ENCODE assay signal across 25 cellular contexts in genomic region chr15:89649013-89649625, GRCh38. TPM values are rescaled to one million over a fixed set of nuclear protein-coding genes. Genes with fewer than 3 reads are reported as not detected.
DNase-seq lines count a peak whose midpoint lies in the region; ATAC-seq, FAIRE-seq and TF ChIP-seq lines count a peak whose summit lies in the region.
"Had no signal": no experiment of that assay in that cellular context is flagged by ENCODE, and none has a peak within 500 bp of the region (broad histone marks: within the 10 kb centered on the region; RNA-seq: fewer than 3 reads in every experiment).

No MANE protein-coding gene starts in this region.

- TF ChIP-seq POLR2A in sigmoid colon (IDR thresholded peaks at IDR 0.05) = no peak

- no peaks in the 10 kb centered on the region for H3K9me2 ChIP-seq in Karpas-422 (replicated peaks; ENCODE audit: insufficient read depth, low read length)
- H3K9me2 ChIP-seq: SK-N-SH had no signal

- TF ChIP-seq EP300 in sigmoid colon (IDR thresholded peaks at IDR 0.05) = no peak

- no peaks in the 10 kb centered on the region for H3K9me3 Mint-ChIP-seq in stimulated activated naive CD8-positive, alpha-beta T cell treated with anti-CD3 and anti-CD28 coated beads, Interleukin-15, amount 100 ng/mL, for 72 hours
- no peaks in the 10 kb centered on the region for H3K9me3 Mint-ChIP-seq in nephron progenitor cell
- H3K9me3 Mint-ChIP-seq: CD4-positive, alpha-beta memory T cell had no signal

- H3K4me3 ChIP-seq in kidney (ENCODE audit: low read length in 2 of 2) (no peak overlapping the region), sigmoid colon (no peak overlapping the region), Karpas-422 (ENCODE audit: low read length) (no peak overlapping the region)

- H2AFZ ChIP-seq in Karpas-422 (ENCODE audit: low read length) = no peak overlapping the region

- H3K27me3 Mint-ChIP-seq in stimulated activated naive CD8-positive, alpha-beta T cell treated with anti-CD3 and anti-CD28 coated beads, Interleukin-15, amount 100 ng/mL, for 72 hours = peaks cover 32% of the 10 kb centered on the region
- H3K27me3 Mint-ChIP-seq in nephron progenitor cell (ENCODE audit: low read depth, poor library complexity) = peaks cover 5% of the 10 kb centered on the region

- H3K27ac Mint-ChIP-seq in stimulated activated naive CD8-positive, alpha-beta T cell treated with anti-CD3 and anti-CD28 coated beads, Interleukin-15, amount 100 ng/mL, for 72 hours = peak overlapping the region in 1 of 2 donors; percentile 67
- H3K27ac Mint-ChIP-seq in nephron progenitor cell = no peak overlapping the region
- H3K27ac Mint-ChIP-seq: CD4-positive, alpha-beta memory T cell had no signal

- no peak for TF ChIP-seq CTCF in kidney (IDR thresholded peaks at IDR 0.05; ENCODE audit: borderline replicate concordance, extremely low read depth, insufficient read depth)
- TF ChIP-seq CTCF in sigmoid colon (IDR thresholded peaks at IDR 0.05) = no peak
- no peak for TF ChIP-seq CTCF in nephron progenitor cell (IDR thresholded peaks at IDR 0.05)

- intact Hi-C loops in kidney (cut with DNase I) (no loop called here), sigmoid colon (cut with DNase I) (no loop called here)

- ATAC-seq in stimulated activated naive CD8-positive, alpha-beta T cell treated with anti-CD3 and anti-CD28 coated beads, Interleukin-15, amount 100 ng/mL, for 72 hours = peak; percentile 22
- no peak for ATAC-seq in stimulated activated naive CD8-positive, alpha-beta T cell treated with anti-CD3 and anti-CD28 coated beads, Interleukin-15, Interleukin-2, amounts not matched to agents 100 U/mL and 50 U/mL, for 24 hours

- H3K36me3 ChIP-seq in kidney (ENCODE audit: control insufficient read depth in 1 of 2, insufficient read depth in 2 of 2, low read length in 2 of 2) = no peaks in the 10 kb centered on the region
- peaks cover 0 to 8% (median 0%) of the 10 kb centered on the region in 4 donors for H3K36me3 ChIP-seq in sigmoid colon
- H3K36me3 ChIP-seq in Karpas-422 (ENCODE audit: insufficient read depth, low read length) = no peaks in the 10 kb centered on the region

- no peak overlapping the region for H3K4me3 Mint-ChIP-seq in stimulated activated naive CD8-positive, alpha-beta T cell treated with anti-CD3 and anti-CD28 coated beads, Interleukin-15, amount 100 ng/mL, for 72 hours
- no peak overlapping the region for H3K4me3 Mint-ChIP-seq in nephron progenitor cell
- H3K4me3 Mint-ChIP-seq: CD4-positive, alpha-beta memory T cell had no signal

- H3K9me3 ChIP-seq in kidney (ENCODE audit: control insufficient read depth in 1 of 2, low read length in 2 of 2) = no peaks in the 10 kb centered on the region
- H3K9me3 ChIP-seq in sigmoid colon = no peaks in the 10 kb centered on the region
- H3K9me3 ChIP-seq in Karpas-422 (ENCODE audit: low read length) = no peaks in the 10 kb centered on the region
- H3K9me3 ChIP-seq: SK-N-SH had no signal

- no peak for DNase-seq in stimulated activated naive CD8-positive, alpha-beta T cell treated with anti-CD3 and anti-CD28 coated beads, Interleukin-15, amount 100 ng/mL, for 72 hours
- no peak for DNase-seq in stimulated activated naive CD8-positive, alpha-beta T cell treated with anti-CD3 and anti-CD28 coated beads, Interleukin-15, Interleukin-2, amounts not matched to agents 100 U/mL and 50 U/mL, for 24 hours
- DNase-seq in kidney (peak; percentile 70), sigmoid colon (peak; percentile 55), Karpas-422 (no peak), nephron progenitor cell (no peak), NCI-H1930 (lab: John Stamatoyannopoulos, UW) (no peak)
- DNase-seq: C1 segment of cervical spinal cord; CD4-positive, alpha-beta memory T cell; COR-L47; DMS53; Kasumi-1; MV-4-11; NCI-H1105; NCI-H1436 treated with DMSO at 0.1 percent for 48 hours; NCI-H2029; NCI-H2227 treated with DMSO at 0.1 percent for 48 hours; NCI-H526 treated with DMSO at 0.1 percent for 48 hours; SIG-M5 had no signal

- 95 to 97% methylated on average over 37 of the region's 37 CpGs for WGBS in sigmoid colon, 2 donors

- H3K27ac ChIP-seq in kidney (ENCODE audit: low read depth in 2 of 2, low read length in 2 of 2) (no peak overlapping the region), sigmoid colon (no peak overlapping the region), Karpas-422 (ENCODE audit: low read length) (no peak overlapping the region)
- H3K27ac ChIP-seq: RWPE1 had no signal

- H3K4me1 ChIP-seq in kidney (ENCODE audit: control insufficient read depth in 1 of 2, insufficient read depth in 1 of 2, low read depth in 1 of 2, low read length in 2 of 2) (peaks cover 0 to 2% of the 10 kb centered on the region in 2 donors), sigmoid colon (peaks cover 0 to 9% (median 2%) of the 10 kb centered on the region in 4 donors), Karpas-422 (ENCODE audit: low read length) (no peaks in the 10 kb centered on the region)

- H3K4me2 ChIP-seq in Karpas-422 (ENCODE audit: low read depth, low read length, poor library complexity, severe bottlenecking) = no peak overlapping the region
- H3K4me2 ChIP-seq: SK-N-SH had no signal

- FAIRE-seq in kidney (lab: Jason Lieb, UNC) = no peak
- FAIRE-seq: GM18507, H54 had no signal

- H3K9ac ChIP-seq in kidney (ENCODE audit: low read length in 2 of 2) (no peak overlapping the region), Karpas-422 (ENCODE audit: low read length) (no peak overlapping the region)
- H3K9ac ChIP-seq: SK-N-SH had no signal

- H3K79me2 ChIP-seq in Karpas-422 (ENCODE audit: low read length) = no peaks in the 10 kb centered on the region

- no peaks in the 10 kb centered on the region for H3K27me3 ChIP-seq in sigmoid colon
- no peaks in the 10 kb centered on the region for H3K27me3 ChIP-seq in Karpas-422 (ENCODE audit: low read length)

- H3K36me3 Mint-ChIP-seq in nephron progenitor cell (ENCODE audit: low read depth) = peaks cover 42% of the 10 kb centered on the region
- H3K36me3 Mint-ChIP-seq: CD4-positive, alpha-beta memory T cell had no signal

- H4K20me1 ChIP-seq in Karpas-422 (ENCODE audit: insufficient read depth, low read depth, low read length) = no peaks in the 10 kb centered on the region

- H3K4me1 Mint-ChIP-seq in stimulated activated naive CD8-positive, alpha-beta T cell treated with anti-CD3 and anti-CD28 coated beads, Interleukin-15, amount 100 ng/mL, for 72 hours = peaks cover 16% of the 10 kb centered on the region
- peaks cover 8% of the 10 kb centered on the region for H3K4me1 Mint-ChIP-seq in nephron progenitor cell

RNA-seq across cellular contexts. Expression of gene KIF7, which starts 6.1 kb away (rescaled TPM):
- 4.2 TPM for total RNA-seq in kidney
- polyA plus RNA-seq in kidney (ENCODE audit: insufficient read depth, low read depth, low replicate concordance) = 1.4 TPM
- total RNA-seq in sigmoid colon = 10 to 100 TPM in 1 of 4 donors, 1 to 10 TPM in 3; 5.4 to 15.2 (median 7.1) TPM
- polyA plus RNA-seq in sigmoid colon = 1 to 10 TPM in 1 of 3 donors, under 1 TPM in 2; 0.46 to 1.9 (median 0.60) TPM
- total RNA-seq in Karpas-422 (2014; rRNA removed; shearing (Covaris generic); ENCODE audit: low replicate concordance) = not detected in 2 replicates
- total RNA-seq: CD4-positive, alpha-beta memory T cell had no signal
- polyA plus RNA-seq: CD4-positive, alpha-beta memory T cell had no signal

RNA-seq across cellular contexts. Expression of gene PLIN1, which starts 30.0 kb away (rescaled TPM):
- total RNA-seq in kidney = 2.1 TPM
- polyA plus RNA-seq in kidney (ENCODE audit: insufficient read depth, low read depth, low replicate concordance) = 0.86 TPM
- total RNA-seq in sigmoid colon = 10 to 100 TPM in 1 of 4 donors, 1 to 10 TPM in 2, under 1 TPM in 1; 0.95 to 49.6 (median 1.6) TPM
- polyA plus RNA-seq in sigmoid colon = 10 to 100 TPM in 1 of 3 donors, 1 to 10 TPM in 2; 1.2 to 16.9 (median 4.8) TPM
- not detected in 2 replicates for total RNA-seq in Karpas-422 (2014; rRNA removed; shearing (Covaris generic); ENCODE audit: low replicate concordance)

RNA-seq across cellular contexts. Expression of gene PEX11A, which starts 41.4 kb away (rescaled TPM):
- total RNA-seq in kidney = 7.7 TPM
- polyA plus RNA-seq in kidney (ENCODE audit: insufficient read depth, low read depth, low replicate concordance) = 13.7 TPM
- total RNA-seq in sigmoid colon = 10 to 100 TPM; 11.1 to 16.5 (median 13.3) TPM
- 10 to 100 TPM; 12.4 to 18.6 (median 18.3) TPM for polyA plus RNA-seq in sigmoid colon
- not detected in 2 replicates for total RNA-seq in Karpas-422 (2014; rRNA removed; shearing (Covaris generic); ENCODE audit: low replicate concordance)

RNA-seq across cellular contexts. Expression of gene WDR93, which starts 41.5 kb away (rescaled TPM):
- total RNA-seq in kidney = 2.5 TPM
- polyA plus RNA-seq in kidney (ENCODE audit: insufficient read depth, low read depth, low replicate concordance) = 1.2 TPM
- total RNA-seq in sigmoid colon = 1 to 10 TPM in 1 of 4 donors, not detected in 3; 1.1 TPM
- polyA plus RNA-seq in sigmoid colon = under 1 TPM in 1 of 3 donors, not detected in 2; 0.04 TPM
- total RNA-seq in Karpas-422 (2014; rRNA removed; shearing (Covaris generic); ENCODE audit: low replicate concordance) = not detected in 2 replicates
- total RNA-seq: A673; CD4-positive, alpha-beta memory T cell; M059J had no signal
- polyA plus RNA-seq: CD4-positive, alpha-beta memory T cell had no signal

Comparison
In these comparisons a context has a peak if more than half of its experiments do, and no peak if none do; other contexts are left out.
1. DNase-seq: peak in kidney (single experiment) and sigmoid colon (single experiment); none in stimulated activated naive CD8-positive, alpha-beta T cell treated with anti-CD3 and anti-CD28 coated beads, Interleukin-15, amount 100 ng/mL, for 72 hours (0 of 2), stimulated activated naive CD8-positive, alpha-beta T cell treated with anti-CD3 and anti-CD28 coated beads, Interleukin-15, Interleukin-2, amounts not matched to agents 100 U/mL and 50 U/mL, for 24 hours (single experiment), Karpas-422 (single experiment), nephron progenitor cell (single experiment) and NCI-H1930 (0 of 2).